ENCODE assay signal across 1 cellular context in genomic region chr6:7119272-7119801, GRCh38.
A peak's percentile ranks its signal among the peaks of the same experiment; 100 is the strongest.
TF ChIP-seq lines count a peak whose summit lies in the region.

No MANE protein-coding gene starts in this region.

TF ChIP-seq in K562, 482 proteins besides CTCF, POLR2A, EP300 and RAD21 (continues in another document):
- TF ChIP-seq ZNF436 (CRISPR knock-in tag; IDR thresholded peaks at IDR 0.05) (no peak), CHD2 (IDR thresholded peaks at IDR 0.05; ENCODE audit: low read depth, low read length) (no peak), NR1H2 (CRISPR knock-in tag; IDR thresholded peaks at IDR 0.05) (no peak), SRSF7 (optimal IDR thresholded peaks at IDR 0.05; ENCODE audit: low read depth, low read length) (no peak), POLR2H (tag; IDR thresholded peaks at IDR 0.05; ENCODE audit: low read depth) (no peak), CREB5 (CRISPR knock-in tag; IDR thresholded peaks at IDR 0.05) (no peak), ZNF696 (CRISPR knock-in tag; conservative IDR thresholded peaks at IDR 0.05) (no peak), HNRNPH1 (optimal IDR thresholded peaks at IDR 0.05; ENCODE audit: low read depth, low read length) (no peak), ARID1B (IDR thresholded peaks at IDR 0.05) (peak; percentile 94), NCOA4 (IDR thresholded peaks at IDR 0.05; ENCODE audit: partially characterized antibody) (peak; percentile 12), ZNF318 (IDR thresholded peaks at IDR 0.05; ENCODE audit: borderline replicate concordance in 1 of 2, low read depth in 1 of 2) (peak in 1 of 2 experiments; percentile 69; a peak in 1 of 4 replicates), ARID4B (CRISPR knock-in tag; IDR thresholded peaks at IDR 0.05) (peak; percentile 56; the same call in 1 of the 2 replicates), CBX1 (IDR thresholded peaks at IDR 0.05; ENCODE audit: low read depth) (no peak), CBFA2T2 (conservative IDR thresholded peaks at IDR 0.05) (peak; percentile 71), ZNF512 (tag; IDR thresholded peaks at IDR 0.05) (no peak), KDM1A (IDR thresholded peaks at IDR 0.05) (peak; percentile 95 to 96), DPF2 (IDR thresholded peaks at IDR 0.05) (peak; percentile 96), SIN3A (IDR thresholded peaks at IDR 0.05; ENCODE audit: borderline replicate concordance in 2 of 2, control insufficient read depth in 1 of 2, low read depth in 2 of 2, low read length in 2 of 2) (peak in 1 of 2 experiments; percentile 49; a peak in 2 of 4 replicates), ZEB2 (IDR thresholded peaks at IDR 0.05) (peak; percentile 91; the same call in 1 of the 2 replicates), CREB3L1 (IDR thresholded peaks at IDR 0.05; ENCODE audit: borderline replicate concordance, low read depth) (peak; percentile 62; the same call in 1 of the 2 replicates), MAFG (tag; conservative IDR thresholded peaks at IDR 0.05) (no peak), MGA (IDR thresholded peaks at IDR 0.05) (peak; percentile 93)
